9 cellular contexts compared by ENCODE assay signal in genomic region chr4:128385683-128386304, GRCh38.
DNase-seq lines count a peak whose midpoint lies in the region; ATAC-seq and TF ChIP-seq lines count a peak whose summit lies in the region.
"Had no signal": no experiment of that assay in that cellular context is flagged by ENCODE, and none has a peak within 500 bp of the region (broad histone marks: within the 10 kb centered on the region; RNA-seq: fewer than 3 reads in every experiment).

No MANE protein-coding gene starts in this region.

- TF ChIP-seq CTCF in KMS-11 (conservative IDR thresholded peaks at IDR 0.05; ENCODE audit: low read depth, low read length) (no peak), astrocyte of the spinal cord (IDR thresholded peaks at IDR 0.05; ENCODE audit: low read depth, low read length) (peak; percentile 6), lower lobe of right lung (IDR thresholded peaks at IDR 0.05) (no peak)
- TF ChIP-seq CTCF in activated CD8-positive, alpha-beta T cell treated with anti-CD3 and anti-CD28 coated beads for 36 hours (IDR thresholded peaks at IDR 0.05): no peak

- POLR2A ChIA-PET in activated CD8-positive, alpha-beta T cell treated with anti-CD3 and anti-CD28 coated beads for 36 hours (lab: Charles Lee): no interaction called here

- no peaks in the 10 kb centered on the region for H3K36me3 ChIP-seq in KMS-11 (ENCODE audit: insufficient read depth)
- no peaks in the 10 kb centered on the region for H3K36me3 ChIP-seq in lower lobe of right lung

- H3K4me1 Mint-ChIP-seq in activated CD8-positive, alpha-beta T cell treated with anti-CD3 and anti-CD28 coated beads for 36 hours (ENCODE audit: low read depth): no peaks in the 10 kb centered on the region

- H4K20me1 ChIP-seq in KMS-11 (ENCODE audit: insufficient read depth): no peaks in the 10 kb centered on the region

- H2AFZ ChIP-seq in KMS-11 (ENCODE audit: low read depth): 0 out of 2 replicates have a peak overlapping the region, but pooled peaks have one; percentile 30

- ATAC-seq in lower lobe of right lung (peak; percentile 60 to 62), HG03196 (IDR thresholded peaks at IDR 0.05; ENCODE audit: unreplicated experiment) (no peak), HG02623 (IDR thresholded peaks at IDR 0.05; ENCODE audit: unreplicated experiment) (no peak)
- ATAC-seq in activated CD8-positive, alpha-beta T cell treated with anti-CD3 and anti-CD28 coated beads for 36 hours: no peak

- H3K79me2 ChIP-seq in KMS-11 (ENCODE audit: insufficient read depth, low read depth): no peaks in the 10 kb centered on the region

- no peak overlapping the region for H3K27ac Mint-ChIP-seq in activated CD8-positive, alpha-beta T cell treated with anti-CD3 and anti-CD28 coated beads for 36 hours
- H3K27ac Mint-ChIP-seq: dendritic cell treated with granulocyte-macrophage colony-stimulating factor and Interleukin-4, amounts not matched to agents 40 ng/mL and 50 ng/mL, for 4 days had no signal

- H3K9me3 ChIP-seq in lower lobe of right lung: no peaks in the 10 kb centered on the region

- no peaks in the 10 kb centered on the region for H3K27me3 Mint-ChIP-seq in activated CD8-positive, alpha-beta T cell treated with anti-CD3 and anti-CD28 coated beads for 36 hours
- H3K27me3 Mint-ChIP-seq: dendritic cell treated with granulocyte-macrophage colony-stimulating factor and Interleukin-4, amounts not matched to agents 40 ng/mL and 50 ng/mL, for 4 days had no signal

- no peaks in the 10 kb centered on the region for H3K9me3 Mint-ChIP-seq in activated CD8-positive, alpha-beta T cell treated with anti-CD3 and anti-CD28 coated beads for 36 hours
- H3K9me3 Mint-ChIP-seq: dendritic cell treated with granulocyte-macrophage colony-stimulating factor and Interleukin-4, amounts not matched to agents 40 ng/mL and 50 ng/mL, for 4 days had no signal

- peaks cover 36% of the 10 kb centered on the region for H3K4me1 ChIP-seq in KMS-11 (ENCODE audit: low read depth, poor library complexity, severe bottlenecking)
- peaks cover 18% of the 10 kb centered on the region for H3K4me1 ChIP-seq in lower lobe of right lung

- in situ Hi-C loops in astrocyte of the spinal cord (cut with HindIII; ENCODE audit: low sequenced_read_pairs): no loop called here

- H3K27me3 ChIP-seq in KMS-11 (ENCODE audit: insufficient read depth, low read depth): no peaks in the 10 kb centered on the region
- no peaks in the 10 kb centered on the region for H3K27me3 ChIP-seq in lower lobe of right lung (ENCODE audit: low read depth)

- DNase-seq in COR-L47 (lab: John Stamatoyannopoulos, UW): peak; percentile 63
- DNase-seq in astrocyte of the spinal cord (ENCODE audit: low read depth, low spot score): peak; percentile 89
- DNase-seq in lower lobe of right lung: no peak
- DNase-seq in activated CD8-positive, alpha-beta T cell treated with anti-CD3 and anti-CD28 coated beads for 36 hours: no peak
- no peak for DNase-seq in UCSD-AML1 (lab: John Stamatoyannopoulos, UW; ENCODE audit: unreplicated experiment)

- no peaks in the 10 kb centered on the region for H3K36me3 Mint-ChIP-seq in activated CD8-positive, alpha-beta T cell treated with anti-CD3 and anti-CD28 coated beads for 36 hours (ENCODE audit: low read depth)

- no peak overlapping the region for H3K4me2 ChIP-seq in KMS-11

- H3K4me3 ChIP-seq in KMS-11 (IDR thresholded peaks at IDR 0.05; ENCODE audit: insufficient read depth, low read depth, low read length) (no peak overlapping the region), astrocyte of the spinal cord (ENCODE audit: low read depth, low read length) (no peak overlapping the region), lower lobe of right lung (no peak overlapping the region)

- CTCF ChIA-PET in activated CD8-positive, alpha-beta T cell treated with anti-CD3 and anti-CD28 coated beads for 36 hours (lab: Charles Lee): no interaction called here

- H3K9ac ChIP-seq in KMS-11: no peak overlapping the region

- H3K27ac ChIP-seq in KMS-11 (no peak overlapping the region), lower lobe of right lung (peak overlapping the region; percentile 69)

- intact Hi-C loops in lower lobe of right lung (cut with DNase I): no loop called here
- intact Hi-C loops in activated CD8-positive, alpha-beta T cell treated with anti-CD3 and anti-CD28 coated beads for 36 hours (cut with micrococcal nuclease): no loop called here

- H3K4me3 Mint-ChIP-seq in activated CD8-positive, alpha-beta T cell treated with anti-CD3 and anti-CD28 coated beads for 36 hours: no peak overlapping the region
- H3K4me3 Mint-ChIP-seq: dendritic cell treated with granulocyte-macrophage colony-stimulating factor and Interleukin-4, amounts not matched to agents 40 ng/mL and 50 ng/mL, for 4 days had no signal

Comparison
In these comparisons a context has a peak if more than half of its experiments do, and no peak if none do; other contexts are left out.
1. DNase-seq: peak in COR-L47 (single experiment) and astrocyte of the spinal cord (single experiment); none in lower lobe of right lung (single experiment), activated CD8-positive, alpha-beta T cell treated with anti-CD3 and anti-CD28 coated beads for 36 hours (single experiment) and UCSD-AML1 (single experiment).
2. ATAC-seq: peak in lower lobe of right lung (2 of 2); none in HG03196 (single experiment), activated CD8-positive, alpha-beta T cell treated with anti-CD3 and anti-CD28 coated beads for 36 hours (single experiment) and HG02623 (single experiment).